ENCODE assay signal across 14 cellular contexts in genomic region chr3:197519801-197520211, GRCh38. TPM values are rescaled to one million over a fixed set of nuclear protein-coding genes. Genes with fewer than 3 reads are reported as not detected.
DNase-seq lines count a peak whose midpoint lies in the region; TF ChIP-seq lines count a peak whose summit lies in the region.
"Had no signal": no experiment of that assay in that cellular context is flagged by ENCODE, and none has a peak within 500 bp of the region (broad histone marks: within the 10 kb centered on the region; RNA-seq: fewer than 3 reads in every experiment).

No MANE protein-coding gene starts in this region.

- H3K27ac Mint-ChIP-seq in activated naive CD4-positive, alpha-beta T cell treated with anti-CD3 and anti-CD28 coated beads, Interleukin-2, amount 10 ng/mL, durations not matched to agents 7 days and 5 days = peak overlapping the region; percentile 76

- DNase-seq in activated naive CD4-positive, alpha-beta T cell treated with anti-CD3 and anti-CD28 coated beads, Interleukin-2, amount 10 ng/mL, durations not matched to agents 7 days and 5 days = no peak
- DNase-seq in activated naive CD4-positive, alpha-beta T cell treated with Interleukin-2 at 50 U/mL for 16 hours = no peak
- DNase-seq in SK-N-DZ (ENCODE audit: low spot score) (peak; percentile 41), epithelial cell of prostate (ENCODE audit: low read depth, low spot score) (no peak), transverse colon (no peak), HuH-7 (ENCODE audit: low spot score) (no peak), NCI-H510A treated with DMSO at 0.1 percent for 48 hours (lab: John Stamatoyannopoulos, UW) (no peak), adrenal gland (no peak)
- DNase-seq: activated CD8-positive, alpha-beta T cell treated with anti-CD3 and anti-CD28 coated beads, Interleukin-2, amount 10 ng/mL, durations not matched to agents 7 days and 5 days; activated naive CD4-positive, alpha-beta T cell; NCI-H1417 treated with DMSO at 0.1 percent for 48 hours; NCI-H446 had no signal

- H3K36me3 ChIP-seq in transverse colon (no peaks in the 10 kb centered on the region), adrenal gland (replicated peaks in 1 of 2) (no peaks in the 10 kb centered on the region)

- peaks cover 20 to 36% (median 31%) of the 10 kb centered on the region in 4 donors for H3K4me1 ChIP-seq in transverse colon
- no peaks in the 10 kb centered on the region for H3K4me1 ChIP-seq in adrenal gland (replicated peaks in 1 of 2)

- TF ChIP-seq EP300 in transverse colon (IDR thresholded peaks at IDR 0.05; ENCODE audit: low read depth) = no peak

- no peaks in the 10 kb centered on the region for H3K27me3 Mint-ChIP-seq in activated naive CD4-positive, alpha-beta T cell treated with anti-CD3 and anti-CD28 coated beads, Interleukin-2, amount 10 ng/mL, durations not matched to agents 7 days and 5 days

- in situ Hi-C loops in transverse colon (cut with MboI; ENCODE audit: low pct_ligation_motif_present in 1 of 4, low pct_unique_long_range_greater_than_20kb in 1 of 4, low sequenced_read_pairs in 3 of 4) = loop anchor here in 2 of 4 donors (10.0 to 25.0 kb wide), 2 partner anchors 258 to 265 kb away; no protein-coding TSS in a partner anchor

- peaks cover 7% of the 10 kb centered on the region for H3K9me3 Mint-ChIP-seq in activated naive CD4-positive, alpha-beta T cell treated with anti-CD3 and anti-CD28 coated beads, Interleukin-2, amount 10 ng/mL, durations not matched to agents 7 days and 5 days
- H3K9me3 Mint-ChIP-seq: neural crest cell had no signal

- H3K4me1 Mint-ChIP-seq in activated naive CD4-positive, alpha-beta T cell treated with anti-CD3 and anti-CD28 coated beads, Interleukin-2, amount 10 ng/mL, durations not matched to agents 7 days and 5 days = peaks cover 12% of the 10 kb centered on the region

- H3K27ac ChIP-seq in epithelial cell of prostate = peak overlapping the region; percentile 48
- peak overlapping the region; percentile 85 to 92 (median 86) for H3K27ac ChIP-seq in transverse colon
- peak overlapping the region in 1 of 5 donors; percentile 68 for H3K27ac ChIP-seq in adrenal gland

- no peak overlapping the region for H3K4me3 ChIP-seq in transverse colon
- H3K4me3 ChIP-seq in adrenal gland = no peak overlapping the region
- H3K4me3 ChIP-seq: skin epidermis had no signal

- peaks cover 68% of the 10 kb centered on the region for H3K36me3 Mint-ChIP-seq in activated naive CD4-positive, alpha-beta T cell treated with anti-CD3 and anti-CD28 coated beads, Interleukin-2, amount 10 ng/mL, durations not matched to agents 7 days and 5 days

- H3K4me3 Mint-ChIP-seq in activated naive CD4-positive, alpha-beta T cell treated with anti-CD3 and anti-CD28 coated beads, Interleukin-2, amount 10 ng/mL, durations not matched to agents 7 days and 5 days = no peak overlapping the region
- H3K4me3 Mint-ChIP-seq: activated CD8-positive, alpha-beta T cell treated with anti-CD3 and anti-CD28 coated beads, Interleukin-2, amount 10 ng/mL, durations not matched to agents 7 days and 5 days; neural crest cell had no signal

- H3K27me3 ChIP-seq in transverse colon (no peaks in the 10 kb centered on the region), adrenal gland (no peaks in the 10 kb centered on the region)

- no peak for TF ChIP-seq CTCF in transverse colon (IDR thresholded peaks at IDR 0.05)
- TF ChIP-seq CTCF in adrenal gland (IDR thresholded peaks at IDR 0.05) = no peak

- WGBS in transverse colon (ENCODE audit: low coverage in 1 of 2), 2 donors = 91% methylated on average over 18 of the region's 18 CpGs; no CpG with 5 or more reads in 1 of the 2 donors
- WGBS in adrenal gland, 4 donors = 90 to 96% (median 93%) methylated on average over 14 to 18 of the region's 18 CpGs

- no peaks in the 10 kb centered on the region for H3K9me3 ChIP-seq in transverse colon
- H3K9me3 ChIP-seq in adrenal gland (replicated peaks in 1 of 3) = no peaks in the 10 kb centered on the region

- TF ChIP-seq POLR2A in transverse colon (IDR thresholded peaks at IDR 0.05) (no peak), adrenal gland (IDR thresholded peaks at IDR 0.05) (no peak)

- intact Hi-C loops in transverse colon (cut with DNase I; ENCODE audit: low total_unique reads) (no loop called here), adrenal gland (cut with DNase I) (no loop called here)

- CTCF ChIA-PET in activated naive CD4-positive, alpha-beta T cell treated with anti-CD3 and anti-CD28 coated beads, Interleukin-2, amount 10 ng/mL, durations not matched to agents 7 days and 5 days (lab: Charles Lee) = interaction anchor here (1.0 kb wide), 1 partner anchor 15 kb away, joined by 3 read pairs; no protein-coding TSS in a partner anchor

RNA-seq across cellular contexts. Expression of gene BDH1, which starts 36.0 kb away (rescaled TPM):
- 36.4 and 40.1 TPM in 2 replicates for polyA plus RNA-seq in SK-N-DZ (2014; cell fraction: cytosol; rRNA removed)
- 57.0 and 76.4 TPM in 2 replicates for polyA plus RNA-seq in SK-N-DZ (2014; cell fraction: nucleus; rRNA removed)
- 100 to 1,000 TPM; 127 to 258 (median 197) TPM for total RNA-seq in transverse colon
- 10 to 100 TPM in 4 of 8 donors, 1 to 10 TPM in 4; 5.7 to 16.7 (median 9.8) TPM for total RNA-seq in adrenal gland
- polyA plus RNA-seq in adrenal gland = 10 to 100 TPM in 2 of 3 donors, 1 to 10 TPM in 1; 6.0 to 19.7 (median 12.0) TPM

Comparison
In these comparisons a context has a peak if more than half of its experiments do, and no peak if none do; other contexts are left out.
1. RNA of gene BDH1, which starts 36.0 kb away (total RNA-seq): 127 to 258 TPM in transverse colon; 5.7 to 16.7 TPM in adrenal gland; every median in the first group is over 4 times any median in the second.